In the genomic region with DNA sequence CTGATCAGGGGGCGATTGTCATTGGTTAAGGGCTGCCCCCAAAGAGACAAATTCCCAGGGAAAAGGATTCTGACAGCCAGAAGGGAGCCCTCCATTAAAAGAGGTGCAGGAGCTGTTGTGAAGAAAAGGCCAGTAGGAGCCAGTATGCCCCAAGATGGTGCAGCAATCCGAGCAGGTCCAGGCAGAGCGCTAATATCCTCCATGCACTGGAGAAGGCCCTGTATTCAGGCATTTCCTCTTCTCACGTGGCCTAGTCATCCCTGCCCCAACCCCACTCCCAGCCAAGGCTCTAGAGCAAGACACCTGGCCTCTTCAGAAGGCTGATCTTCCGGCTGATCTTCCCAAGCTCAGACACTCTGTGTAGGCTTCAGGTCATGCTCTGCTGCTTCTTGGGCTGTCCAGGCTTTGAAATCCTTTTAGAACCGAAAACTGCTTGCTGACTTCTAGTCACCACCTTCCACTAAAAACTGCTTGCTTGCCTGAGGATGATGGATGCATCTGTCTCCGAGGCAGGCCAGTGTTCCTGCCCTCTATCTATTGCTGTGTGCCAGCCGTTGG, we compare ENCODE assay signal across 16 cellular contexts.
A peak's percentile ranks its signal among the peaks of the same experiment; 100 is the strongest.
DNase-seq lines count a peak whose midpoint lies in the region; ATAC-seq, FAIRE-seq and TF ChIP-seq lines count a peak whose summit lies in the region.
"Had no signal": no experiment of that assay in that cellular context is flagged by ENCODE, and none has a peak within 500 bp of the region (broad histone marks: within the 10 kb centered on the region; RNA-seq: fewer than 3 reads in every experiment).

No MANE protein-coding gene starts in this region.

- H3K9me3 ChIP-seq in H9 (ENCODE audit: control insufficient read depth, low read depth, low read length) (no peaks in the 10 kb centered on the region), T-helper 17 cell (ENCODE audit: control insufficient read depth, low read length, poor library complexity, severe bottlenecking) (no peaks in the 10 kb centered on the region), H1 (ENCODE audit: insufficient read depth in 2 of 2, low read depth in 1 of 2, low read length in 1 of 2) (peaks cover 6 to 10% of the 10 kb centered on the region in 2 experiments; a peak in 3 of 4 replicates), trophoblast cell (ENCODE audit: insufficient read depth, low read depth, low read length) (peaks cover 4% of the 10 kb centered on the region), colonic mucosa (no peaks in the 10 kb centered on the region)

- H4K20me1 ChIP-seq in H9 (ENCODE audit: control insufficient read depth, insufficient read depth, insufficient read length) (no peaks in the 10 kb centered on the region), H1 (replicated peaks in 1 of 2; ENCODE audit: control insufficient read depth in 1 of 2, insufficient read depth in 2 of 2, low read length in 2 of 2) (no peaks in the 10 kb centered on the region)

- H2BK20ac ChIP-seq in H9 (ENCODE audit: low read depth, low read length, poor library complexity, severe bottlenecking) (no peak overlapping the region), H1 (ENCODE audit: low read length) (0 out of 2 replicates have a peak overlapping the region, but pooled peaks have one; percentile 25)

- H3K4me3 Mint-ChIP-seq in H9 = no peak overlapping the region
- peak overlapping the region; percentile 53 for H3K4me3 Mint-ChIP-seq in T-helper 17 cell

- no peak overlapping the region for H4K12ac ChIP-seq in trophoblast cell (ENCODE audit: low read depth, low read length)

- H3K56ac ChIP-seq in H9 (ENCODE audit: insufficient read length, low read depth, low read length) (no peak overlapping the region), H1 (replicated peaks; ENCODE audit: insufficient read length, low read depth, low read length) (no peak overlapping the region)

- no peak overlapping the region for H4K8ac ChIP-seq in H9 (replicated peaks; ENCODE audit: insufficient read length, low read depth, low read length)
- H4K8ac ChIP-seq in H1 (ENCODE audit: extremely low read depth, insufficient read depth, low read length) = no peak overlapping the region
- peak overlapping the region; percentile 15 for H4K8ac ChIP-seq in trophoblast cell (ENCODE audit: low read depth, low read length)

- H3K4me1 Mint-ChIP-seq in H9 = peaks cover 19 to 20% of the 10 kb centered on the region in 2 experiments
- H3K4me1 Mint-ChIP-seq in T-helper 17 cell = peaks cover 18% of the 10 kb centered on the region

- no peak for TF ChIP-seq CTCF in H9 (conservative IDR thresholded peaks at IDR 0.05)
- TF ChIP-seq CTCF in H1 (IDR thresholded peaks at IDR 0.05; ENCODE audit: control extremely low read depth in 1 of 3, insufficient read depth in 1 of 3, low read depth in 1 of 3, low read length in 3 of 3) = no peak
- no peak for TF ChIP-seq CTCF in colonic mucosa (IDR thresholded peaks at IDR 0.05)

- H3K36me3 Mint-ChIP-seq in H9 (ENCODE audit: insufficient read depth in 1 of 3, low read depth in 3 of 3) (peaks cover 6 to 39% (median 16%) of the 10 kb centered on the region in 3 experiments; a peak in 5 of 7 replicates), T-helper 17 cell (ENCODE audit: low read depth) (peaks cover 2% of the 10 kb centered on the region)

- H2BK15ac ChIP-seq in H9 (ENCODE audit: low read depth, low read length) (no peak overlapping the region), H1 (ENCODE audit: low read length) (peak overlapping the region; percentile 5; the same call in 1 of the 2 replicates)

- H2BK120ac ChIP-seq in H9 (ENCODE audit: low read depth, low read length, poor library complexity, severe bottlenecking) (no peak overlapping the region), H1 (replicated peaks; ENCODE audit: low read depth, low read length) (no peak overlapping the region), trophoblast cell (ENCODE audit: insufficient read depth, low read length, poor library complexity) (peak overlapping the region; percentile 18)

- no peak overlapping the region for H3K9ac ChIP-seq in H9 (ENCODE audit: extremely low read depth, insufficient read length, low read length)
- H3K9ac ChIP-seq in H1 (replicated peaks in 1 of 4; ENCODE audit: extremely low read depth in 1 of 4, low read depth in 3 of 4, low read length in 3 of 4) = no peak overlapping the region
- no peak overlapping the region for H3K9ac ChIP-seq in trophoblast cell (ENCODE audit: low read length)
- no peak overlapping the region for H3K9ac ChIP-seq in colonic mucosa (ENCODE audit: low read depth in 2 of 2, low read length in 2 of 2)

- H3K4me1 ChIP-seq in H9 (ENCODE audit: insufficient read depth, low read length) (no peaks in the 10 kb centered on the region; the same call in 1 of the 2 replicates), H1 (replicated peaks in 1 of 4; ENCODE audit: control insufficient read depth in 3 of 4, insufficient read depth in 4 of 4, low read length in 3 of 4) (peaks cover 0 to 4% (median 0%) of the 10 kb centered on the region in 4 experiments; a peak in 1 of 7 replicates), trophoblast cell (ENCODE audit: control insufficient read depth in 1 of 2, insufficient read depth in 2 of 2, low read length in 2 of 2) (peaks cover 11 to 15% of the 10 kb centered on the region in 2 experiments), colonic mucosa (no peaks in the 10 kb centered on the region)

- DNase-seq in H9 = no peak
- DNase-seq in T-helper 17 cell = no peak
- DNase-seq in H1 (ENCODE audit: low read depth in 1 of 2, low spot score in 2 of 2) = no peak
- DNase-seq in trophoblast cell = no peak
- DNase-seq in colonic mucosa = no peak
- no peak for DNase-seq in activated gamma-delta T cell (lab: John Stamatoyannopoulos, UW)
- DNase-seq in NCI-H2081 (lab: John Stamatoyannopoulos, UW) = no peak
- no peak for DNase-seq in germinal center (ENCODE audit: low spot score)
- DNase-seq: ACHN; CD8-positive, alpha-beta memory T cell; NCI-H1105; NCI-H1694 treated with DMSO at 0.1 percent for 48 hours; NCI-H510A treated with DMSO at 0.1 percent for 48 hours; SIG-M5 had no signal

- TF ChIP-seq RAD21 in H1 (IDR thresholded peaks at IDR 0.05 in 1 of 2, conservative IDR thresholded peaks at IDR 0.05 in 1 of 2; ENCODE audit: low read depth in 2 of 2, low read length in 2 of 2) = peak in 1 of 2 experiments; percentile 40; a peak in 2 of 4 replicates

- H3K27ac Mint-ChIP-seq in H9 (peak overlapping the region in 2 of 3 experiments; percentile 27 to 56; a peak in 2 of 7 replicates), T-helper 17 cell (no peak overlapping the region)
- H3K27ac Mint-ChIP-seq: CD8-positive, alpha-beta memory T cell had no signal

- no peak overlapping the region for H3K4ac ChIP-seq in H9 (ENCODE audit: low read depth, low read length)
- H3K4ac ChIP-seq in H1 (replicated peaks; ENCODE audit: insufficient read length, low read depth, low read length) = no peak overlapping the region
- peak overlapping the region; percentile 1 for H3K4ac ChIP-seq in trophoblast cell (ENCODE audit: low read depth, low read length)

- ATAC-seq in T-helper 17 cell = no peak
- ATAC-seq: K562 had no signal

- no peaks in the 10 kb centered on the region for H3K23me2 ChIP-seq in H9 (ENCODE audit: insufficient read length, low read depth, low read length, poor library complexity, severe bottlenecking)
- no peaks in the 10 kb centered on the region for H3K23me2 ChIP-seq in H1 (ENCODE audit: low read depth, low read length)

- no CpG with 5 or more reads among the region's 8 CpGs for WGBS in H9 (ENCODE audit: extremely low coverage, insufficient read length, low lambda C conversion rate)
- WGBS in H1 (ENCODE audit: extremely low coverage in 1 of 2, insufficient coverage in 1 of 2, insufficient read length in 1 of 2, insufficient replicate concordance in 2 of 2, low coverage in 1 of 2, low lambda C conversion rate in 2 of 2, missing lambda C conversion rate in 1 of 2), 2 experiments = 91% methylated on average over 8 of the region's 8 CpGs; no CpG with 5 or more reads in 1 of the 2 experiments
- no CpG with 5 or more reads among the region's 8 CpGs for WGBS in trophoblast cell (ENCODE audit: extremely low coverage, insufficient coverage, insufficient read length)

- no peak overlapping the region for H2BK12ac ChIP-seq in H9 (ENCODE audit: insufficient read length, low read depth, low read length)
- no peak overlapping the region for H2BK12ac ChIP-seq in H1 (ENCODE audit: low read depth, low read length)
- H2BK12ac ChIP-seq in trophoblast cell (ENCODE audit: low read length) = peak overlapping the region; percentile 10

- H3T11ph ChIP-seq in H9 (ENCODE audit: low read length) = no peak overlapping the region

- TF ChIP-seq EP300 in H1 (IDR thresholded peaks at IDR 0.05; ENCODE audit: borderline replicate concordance in 1 of 2, low read depth in 2 of 2, low read length in 2 of 2) = no peak

- FAIRE-seq in H1 (lab: Jason Lieb, UNC) = no peak
- FAIRE-seq: K562, RCC 7860 had no signal

- peaks cover 28 to 31% of the 10 kb centered on the region in 2 experiments for H3K9me3 Mint-ChIP-seq in H9

- H3K27ac ChIP-seq in H9 (ENCODE audit: insufficient read length, low read depth, low read length) = no peak overlapping the region
- no peak overlapping the region for H3K27ac ChIP-seq in H1 (ENCODE audit: low read depth, low read length)
- H3K27ac ChIP-seq in trophoblast cell (ENCODE audit: low read depth, low read length) = no peak overlapping the region
- no peak overlapping the region for H3K27ac ChIP-seq in colonic mucosa

- H3K4me2 ChIP-seq in H9 (ENCODE audit: insufficient read depth, insufficient read length, low read length) (no peak overlapping the region), H1 (ENCODE audit: insufficient read depth in 1 of 2, low read depth in 2 of 2, low read length in 2 of 2) (no peak overlapping the region), trophoblast cell (ENCODE audit: low read length) (no peak overlapping the region)

- H3K18ac ChIP-seq in H9 (ENCODE audit: insufficient read length, low read depth, low read length) = no peak overlapping the region
- peak overlapping the region; percentile 9; the same call in 1 of the 2 replicates for H3K18ac ChIP-seq in H1 (ENCODE audit: extremely low read depth, low read length)
- H3K18ac ChIP-seq in trophoblast cell (ENCODE audit: low read length) = peak overlapping the region; percentile 3

- no peak for TF ChIP-seq POLR2A in H1 (IDR thresholded peaks at IDR 0.05; ENCODE audit: control extremely low read depth in 1 of 2, low read depth in 2 of 2, low read length in 2 of 2)

- H2AFZ ChIP-seq in H9 (ENCODE audit: low read length) = no peak overlapping the region
- 0 out of 2 replicates have a peak overlapping the region, but pooled peaks have one; percentile 70 for H2AFZ ChIP-seq in H1 (ENCODE audit: low read length)
- no peak overlapping the region for H2AFZ ChIP-seq in trophoblast cell (ENCODE audit: insufficient read depth, low read length, poor library complexity)

- H4K91ac ChIP-seq in H9 (ENCODE audit: insufficient read length, low read depth, low read length) (no peak overlapping the region), H1 (replicated peaks; ENCODE audit: insufficient read length, low read length) (no peak overlapping the region), trophoblast cell (ENCODE audit: low read depth, low read length) (peak overlapping the region; percentile 57)

- intact Hi-C loops in colonic mucosa (cut with DNase I) = no loop called here

- H3K4me3 ChIP-seq in H1 (ENCODE audit: extremely low read depth in 1 of 4, insufficient read depth in 2 of 4, low read depth in 3 of 4, low read length in 4 of 4) (no peak overlapping the region), trophoblast cell (ENCODE audit: low read depth, low read length) (no peak overlapping the region), colonic mucosa (no peak overlapping the region)
- H3K4me3 ChIP-seq: K562 had no signal

- no peak overlapping the region; the same call in 1 of the 2 replicates for H3K14ac ChIP-seq in H9 (ENCODE audit: insufficient read depth, low read length)
- H3K14ac ChIP-seq in H1 (ENCODE audit: insufficient read length) = no peak overlapping the region
- peak overlapping the region; percentile 13 for H3K14ac ChIP-seq in trophoblast cell (ENCODE audit: low read length)

- H4K5ac ChIP-seq in H9 (ENCODE audit: insufficient read length, low read depth, low read length) (no peak overlapping the region), H1 (ENCODE audit: insufficient read length, low read depth, low read length) (no peak overlapping the region)

- H3K36me3 ChIP-seq in H1 (ENCODE audit: control insufficient read depth in 2 of 4, insufficient read depth in 4 of 4, low read length in 3 of 4) (no peaks in the 10 kb centered on the region), trophoblast cell (ENCODE audit: control insufficient read depth in 1 of 2, insufficient read depth in 2 of 2, low read length in 2 of 2) (no peaks in the 10 kb centered on the region), colonic mucosa (no peaks in the 10 kb centered on the region)

- POLR2A ChIA-PET in H1 (lab: Charles Lee; ENCODE audit: partially characterized antibody) = no interaction called here

- no peak overlapping the region for H2BK5ac ChIP-seq in H9 (ENCODE audit: insufficient read length, low read length)
- peak overlapping the region; percentile 37 for H2BK5ac ChIP-seq in H1 (ENCODE audit: low read depth, low read length)
- peak overlapping the region; percentile 1 for H2BK5ac ChIP-seq in trophoblast cell (ENCODE audit: low read depth, low read length, poor library complexity)

- peaks cover 2% of the 10 kb centered on the region for H3K27me3 Mint-ChIP-seq in H9 (ENCODE audit: low read depth)
- peaks cover 21% of the 10 kb centered on the region for H3K27me3 Mint-ChIP-seq in T-helper 17 cell

- CTCF ChIA-PET in H1 (lab: Charles Lee; ENCODE audit: partially characterized antibody) = interaction anchor here (0.5 to 1.9 kb wide), 3 partner anchors 9 to 69 kb away, joined by 3 to 10 read pairs (median 4); no protein-coding TSS in a partner anchor

- H2AK5ac ChIP-seq in H9 (ENCODE audit: insufficient read length, low read length) = no peak overlapping the region
- H2AK5ac ChIP-seq in H1 (ENCODE audit: low read depth, low read length) = no peak overlapping the region
- no peak overlapping the region for H2AK5ac ChIP-seq in trophoblast cell (ENCODE audit: low read length)

- H3K79me1 ChIP-seq in H9 (ENCODE audit: insufficient read depth, low read depth, low read length, poor library complexity, severe bottlenecking) (no peaks in the 10 kb centered on the region), H1 (ENCODE audit: low read depth, low read length) (no peaks in the 10 kb centered on the region), trophoblast cell (ENCODE audit: low read length) (peaks cover 14% of the 10 kb centered on the region)

- H3K23ac ChIP-seq in H9 (ENCODE audit: insufficient read length, low read depth, low read length) (no peak overlapping the region), H1 (ENCODE audit: insufficient read length) (no peak overlapping the region), trophoblast cell (ENCODE audit: low read length) (no peak overlapping the region)

- H3K27me3 ChIP-seq in H9 (ENCODE audit: insufficient read depth, low read length) (no peaks in the 10 kb centered on the region), H1 (replicated peaks in 1 of 4; ENCODE audit: control insufficient read depth in 3 of 4, extremely low read depth in 1 of 4, insufficient read depth in 3 of 4, low read length in 3 of 4) (no peaks in the 10 kb centered on the region), trophoblast cell (ENCODE audit: insufficient read depth, low read length) (no peaks in the 10 kb centered on the region), colonic mucosa (no peaks in the 10 kb centered on the region)

- H3K79me2 ChIP-seq in H9 (ENCODE audit: insufficient read depth, low read length) = no peaks in the 10 kb centered on the region
- no peaks in the 10 kb centered on the region for H3K79me2 ChIP-seq in H1 (ENCODE audit: control insufficient read depth in 1 of 2, insufficient read depth in 2 of 2, low read length in 2 of 2)
- peaks cover 1% of the 10 kb centered on the region for H3K79me2 ChIP-seq in trophoblast cell (ENCODE audit: control insufficient read depth, insufficient read depth, low read length, poor library complexity)
